Comparison of ENCODE assay signal across 28 cellular contexts in genomic region chr19:48985711-48986110, GRCh38. TPM values are rescaled to one million over a fixed set of nuclear protein-coding genes. Genes with fewer than 3 reads are reported as not detected.
"Had no signal": no experiment of that assay in that cellular context is flagged by ENCODE, and none has a peak within 500 bp of the region (broad histone marks: within the 10 kb centered on the region; RNA-seq: fewer than 3 reads in every experiment).

No MANE protein-coding gene starts in this region.

- DNase-seq: cerebellar nuclear complex; cortex of kidney; effector memory CD8-positive, alpha-beta T cell; erythroblast; esophagus squamous epithelium; foreskin melanocyte; head of caudate nucleus; kidney; mammary epithelial cell; mesendoderm; midbrain; naive thymus-derived CD4-positive, alpha-beta T cell; occipital lobe; pancreas; stimulated activated CD4-positive, alpha-beta T cell treated with anti-CD3 and anti-CD28 coated beads, Interleukin-2, amount 100 ng/mL, for 24 hours; stimulated activated CD4-positive, alpha-beta T cell treated with anti-CD3 and anti-CD28 coated beads, Interleukin-4, amount 100 ng/mL, for 24 hours; stimulated activated naive B cell treated with anti-CD40 and anti-IgM and Interleukin-4, amounts not matched to agents 10 μg/mL and 1 μg/mL and 100 μg/mL, for 72 hours; transverse colon; upper lobe of right lung had no signal

- H3K27me3 Mint-ChIP-seq: effector memory CD8-positive, alpha-beta T cell; naive thymus-derived CD4-positive, alpha-beta T cell; stimulated activated naive B cell treated with anti-CD40 and anti-IgM and Interleukin-4, amounts not matched to agents 10 μg/mL and 1 μg/mL and 100 μg/mL, for 72 hours; stimulated activated naive CD8-positive, alpha-beta T cell treated with anti-CD3 and anti-CD28 coated beads, Interleukin-15, Interleukin-2, amounts not matched to agents 100 ng/mL and 50 ng/mL, for 24 hours had no signal

- H3K27ac ChIP-seq: esophagus squamous epithelium, pancreas, suprapubic skin, transverse colon, upper lobe of right lung, vagina had no signal

- H3K4me3 Mint-ChIP-seq: effector memory CD8-positive, alpha-beta T cell; naive thymus-derived CD4-positive, alpha-beta T cell; nephron; stimulated activated naive B cell treated with anti-CD40 and anti-IgM and Interleukin-4, amounts not matched to agents 10 μg/mL and 1 μg/mL and 100 μg/mL, for 72 hours; stimulated activated naive CD8-positive, alpha-beta T cell treated with anti-CD3 and anti-CD28 coated beads, Interleukin-15, Interleukin-2, amounts not matched to agents 100 ng/mL and 50 ng/mL, for 24 hours had no signal

- H3K4me1 ChIP-seq: pancreas, upper lobe of right lung had no signal

- H3K9me3 Mint-ChIP-seq: effector memory CD8-positive, alpha-beta T cell; nephron; stimulated activated naive B cell treated with anti-CD40 and anti-IgM and Interleukin-4, amounts not matched to agents 10 μg/mL and 1 μg/mL and 100 μg/mL, for 72 hours; stimulated activated naive CD8-positive, alpha-beta T cell treated with anti-CD3 and anti-CD28 coated beads, Interleukin-15, Interleukin-2, amounts not matched to agents 100 ng/mL and 50 ng/mL, for 24 hours had no signal

- H3K9me3 ChIP-seq: esophagus squamous epithelium, pancreas, suprapubic skin, transverse colon, upper lobe of right lung, vagina had no signal

- ATAC-seq: effector memory CD8-positive, alpha-beta T cell; left lobe of liver; naive thymus-derived CD4-positive, alpha-beta T cell; pancreas; sciatic nerve; stimulated activated naive B cell treated with anti-CD40 and anti-IgM and Interleukin-4, amounts not matched to agents 10 μg/mL and 1 μg/mL and 100 μg/mL, for 72 hours; upper lobe of right lung had no signal

- H3K27me3 ChIP-seq: esophagus squamous epithelium, pancreas, suprapubic skin, transverse colon, upper lobe of right lung, vagina had no signal

- H3K4me3 ChIP-seq: esophagus squamous epithelium, pancreas, suprapubic skin, transverse colon, upper lobe of right lung, vagina had no signal

- H3K27ac Mint-ChIP-seq: effector memory CD8-positive, alpha-beta T cell; naive thymus-derived CD4-positive, alpha-beta T cell; nephron; stimulated activated naive B cell treated with anti-CD40 and anti-IgM and Interleukin-4, amounts not matched to agents 10 μg/mL and 1 μg/mL and 100 μg/mL, for 72 hours; stimulated activated naive CD8-positive, alpha-beta T cell treated with anti-CD3 and anti-CD28 coated beads, Interleukin-15, Interleukin-2, amounts not matched to agents 100 ng/mL and 50 ng/mL, for 24 hours had no signal

RNA-seq across cellular contexts. Expression of gene LHB, which starts 31.2 kb away (rescaled TPM):
- total RNA-seq: dermis microvascular lymphatic vessel endothelial cell; esophagus squamous epithelium; kidney; left lobe of liver; mucosa of gallbladder; naive thymus-derived CD4-positive, alpha-beta T cell; occipital lobe; posterior vena cava; sciatic nerve; suprapubic skin; upper lobe of right lung; vagina had no signal
- polyA plus RNA-seq: mammary epithelial cell; naive thymus-derived CD4-positive, alpha-beta T cell had no signal
